ENCODE assay signal across 12 cellular contexts in the genomic region with DNA sequence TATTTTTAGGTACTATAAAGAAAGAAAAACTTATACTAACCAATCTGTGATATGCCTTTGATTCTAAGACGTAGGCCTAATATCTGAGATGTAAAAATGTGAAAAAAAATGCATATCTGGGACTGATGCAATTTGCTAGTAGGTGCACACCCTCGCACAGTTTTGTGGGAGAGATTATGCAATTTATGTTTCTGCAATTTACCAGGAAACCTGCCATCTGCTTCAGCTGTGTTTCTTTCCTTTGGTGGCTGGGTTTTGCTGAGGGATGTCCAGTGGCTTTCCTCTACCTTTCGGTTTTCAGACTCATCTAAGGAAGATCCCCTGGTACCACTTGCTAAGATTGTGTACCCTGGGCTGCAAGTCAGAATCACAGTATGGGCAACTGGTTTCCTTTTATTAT.
DNase-seq lines count a peak whose midpoint lies in the region; ATAC-seq and TF ChIP-seq lines count a peak whose summit lies in the region.
"Had no signal": no experiment of that assay in that cellular context is flagged by ENCODE, and none has a peak within 500 bp of the region (broad histone marks: within the 10 kb centered on the region; RNA-seq: fewer than 3 reads in every experiment).

No MANE protein-coding gene starts in this region.

- intact Hi-C loops in activated CD4-positive, alpha-beta memory T cell treated with anti-CD3 and anti-CD28 coated beads for 36 hours (cut with micrococcal nuclease) = no loop called here
- intact Hi-C loops in dorsolateral prefrontal cortex (cut with DNase I) = no loop called here

- no peaks in the 10 kb centered on the region for H3K9me3 ChIP-seq in HUES48 (ENCODE audit: control insufficient read depth, insufficient read depth, low read length)
- H3K9me3 ChIP-seq in RWPE2 (ENCODE audit: severe bottlenecking) = no peaks in the 10 kb centered on the region
- H3K9me3 ChIP-seq in gastroesophageal sphincter = no peaks in the 10 kb centered on the region
- H3K9me3 ChIP-seq: stomach had no signal

- no peaks in the 10 kb centered on the region for H3K36me3 ChIP-seq in HUES48 (ENCODE audit: control insufficient read depth, insufficient read depth, low read length)
- no peaks in the 10 kb centered on the region for H3K36me3 ChIP-seq in RWPE2 (ENCODE audit: low read depth)
- no peaks in the 10 kb centered on the region for H3K36me3 ChIP-seq in gastroesophageal sphincter
- H3K36me3 ChIP-seq: stomach had no signal

- H3K27ac Mint-ChIP-seq in activated CD4-positive, alpha-beta memory T cell treated with anti-CD3 and anti-CD28 coated beads for 36 hours = no peak overlapping the region

- TF ChIP-seq POLR2A in gastroesophageal sphincter (IDR thresholded peaks at IDR 0.05) = no peak

- H3K36me3 Mint-ChIP-seq in activated CD4-positive, alpha-beta memory T cell treated with anti-CD3 and anti-CD28 coated beads for 36 hours = no peaks in the 10 kb centered on the region
- H3K36me3 Mint-ChIP-seq: CD4-positive, CD25-positive, alpha-beta regulatory T cell had no signal

- CTCF ChIA-PET in activated CD4-positive, alpha-beta memory T cell treated with anti-CD3 and anti-CD28 coated beads for 36 hours (lab: Charles Lee) = no interaction called here

- no peak overlapping the region for H3K9ac ChIP-seq in HUES48 (ENCODE audit: low read depth, low read length)

- H3K4me3 ChIP-seq in HUES48 (ENCODE audit: low read depth, low read length) (no peak overlapping the region), RWPE2 (ENCODE audit: severe bottlenecking) (no peak overlapping the region), gastroesophageal sphincter (no peak overlapping the region), dorsolateral prefrontal cortex (no peak overlapping the region)
- H3K4me3 ChIP-seq: stomach had no signal

- WGBS in gastroesophageal sphincter (ENCODE audit: low coverage in 1 of 2), 2 donors = 61 to 71% methylated on average over 2 to 3 of the region's 3 CpGs

- TF ChIP-seq EP300 in gastroesophageal sphincter (IDR thresholded peaks at IDR 0.05) = no peak

- POLR2A ChIA-PET in activated CD4-positive, alpha-beta memory T cell treated with anti-CD3 and anti-CD28 coated beads for 36 hours (lab: Charles Lee) = no interaction called here

- H3K4me3 Mint-ChIP-seq in activated CD4-positive, alpha-beta memory T cell treated with anti-CD3 and anti-CD28 coated beads for 36 hours = no peak overlapping the region
- H3K4me3 Mint-ChIP-seq: CD4-positive, CD25-positive, alpha-beta regulatory T cell had no signal

- DNase-seq in AG20443 (ENCODE audit: low spot score) (peak; percentile 72), RWPE2 (ENCODE audit: low spot score) (peak; percentile 20), dorsolateral prefrontal cortex (no peak), NCI-H345 treated with DMSO at 0.1 percent for 48 hours (lab: John Stamatoyannopoulos, UW; ENCODE audit: unreplicated experiment) (no peak)
- DNase-seq in activated CD4-positive, alpha-beta memory T cell treated with anti-CD3 and anti-CD28 coated beads for 36 hours = no peak
- DNase-seq: CD4-positive, CD25-positive, alpha-beta regulatory T cell; NCI-H1105 treated with DMSO at 0.1 percent for 48 hours; NCI-H774; stomach had no signal

- ATAC-seq in RWPE2 (ENCODE audit: low read depth) = peak; percentile 43; the same call in 1 of the 3 replicates
- ATAC-seq in gastroesophageal sphincter = peak; percentile 77
- ATAC-seq in HG03565 (IDR thresholded peaks at IDR 0.05; ENCODE audit: unreplicated experiment) = no peak

- H3K27ac ChIP-seq in HUES48 (ENCODE audit: low read depth, low read length) = peak overlapping the region; percentile 68
- H3K27ac ChIP-seq in RWPE2 (ENCODE audit: poor library complexity, severe bottlenecking) = no peak overlapping the region
- H3K27ac ChIP-seq in gastroesophageal sphincter = no peak overlapping the region
- H3K27ac ChIP-seq in dorsolateral prefrontal cortex = no peak overlapping the region
- H3K27ac ChIP-seq: stomach had no signal

- no peaks in the 10 kb centered on the region for H3K4me1 Mint-ChIP-seq in activated CD4-positive, alpha-beta memory T cell treated with anti-CD3 and anti-CD28 coated beads for 36 hours (ENCODE audit: low read depth)
- H3K4me1 Mint-ChIP-seq: CD4-positive, CD25-positive, alpha-beta regulatory T cell had no signal

- no peaks in the 10 kb centered on the region for H3K27me3 ChIP-seq in HUES48 (ENCODE audit: control insufficient read depth, insufficient read depth, low read length)
- no peaks in the 10 kb centered on the region for H3K27me3 ChIP-seq in RWPE2 (ENCODE audit: insufficient read depth, poor library complexity, severe bottlenecking)
- H3K27me3 ChIP-seq in gastroesophageal sphincter = no peaks in the 10 kb centered on the region
- H3K27me3 ChIP-seq in dorsolateral prefrontal cortex = no peaks in the 10 kb centered on the region

- peaks cover 30% of the 10 kb centered on the region for H3K4me1 ChIP-seq in HUES48 (ENCODE audit: control insufficient read depth, insufficient read depth, low read length)
- peaks cover 9% of the 10 kb centered on the region for H3K4me1 ChIP-seq in RWPE2 (ENCODE audit: insufficient read depth, poor library complexity, severe bottlenecking)
- no peaks in the 10 kb centered on the region for H3K4me1 ChIP-seq in gastroesophageal sphincter
- H3K4me1 ChIP-seq: stomach had no signal

- H3K9me3 Mint-ChIP-seq in activated CD4-positive, alpha-beta memory T cell treated with anti-CD3 and anti-CD28 coated beads for 36 hours = no peaks in the 10 kb centered on the region

- no peak for TF ChIP-seq CTCF in RWPE2 (IDR thresholded peaks at IDR 0.05; ENCODE audit: poor library complexity, severe bottlenecking)
- no peak for TF ChIP-seq CTCF in gastroesophageal sphincter (IDR thresholded peaks at IDR 0.05)
- no peak for TF ChIP-seq CTCF in dorsolateral prefrontal cortex (IDR thresholded peaks at IDR 0.05 in 54 of 56, conservative IDR thresholded peaks at IDR 0.05 in 2 of 56; ENCODE audit: low read depth in 1 of 56, partially characterized antibody in 56 of 56)

- H3K27me3 Mint-ChIP-seq in activated CD4-positive, alpha-beta memory T cell treated with anti-CD3 and anti-CD28 coated beads for 36 hours = peaks cover 14% of the 10 kb centered on the region

Comparison
In these comparisons a context has a peak if more than half of its experiments do, and no peak if none do; other contexts are left out.
1. DNase-seq: peak in AG20443 (single experiment) and RWPE2 (single experiment); none in activated CD4-positive, alpha-beta memory T cell treated with anti-CD3 and anti-CD28 coated beads for 36 hours (single experiment), dorsolateral prefrontal cortex (0 of 10) and NCI-H345 treated with DMSO at 0.1 percent for 48 hours (single experiment).